14 cellular contexts compared by ENCODE assay signal in genomic region chr15:96342143-96342466, GRCh38. TPM values are rescaled to one million over a fixed set of nuclear protein-coding genes. Genes with fewer than 3 reads are reported as not detected.
DNase-seq lines count a peak whose midpoint lies in the region; ATAC-seq, FAIRE-seq and TF ChIP-seq lines count a peak whose summit lies in the region.
"Had no signal": no experiment of that assay in that cellular context is flagged by ENCODE, and none has a peak within 500 bp of the region (broad histone marks: within the 10 kb centered on the region; RNA-seq: fewer than 3 reads in every experiment).

No MANE protein-coding gene starts in this region.

- no peak for DNase-seq in heart right ventricle
- no peak for DNase-seq in left cardiac atrium
- no peak for DNase-seq in neural crest cell (ENCODE audit: low read depth, low spot score)
- no peak for DNase-seq in T1000 (lab: John Stamatoyannopoulos, UW)
- no peak for DNase-seq in GM12892 (ENCODE audit: insufficient read length)
- DNase-seq: activated T-cell treated with anti-CD3 and anti-CD28 coated beads, Interleukin-2, amount 50 U/mL, for 4 hours; NCI-H1105; stimulated activated CD4-positive, alpha-beta T cell treated with anti-CD3 and anti-CD28 coated beads, Interleukin-15, amount 100 ng/mL, for 24 hours; T-helper 9 cell had no signal

- TF ChIP-seq CTCF in heart right ventricle (IDR thresholded peaks at IDR 0.05) (no peak), neural crest cell (conservative IDR thresholded peaks at IDR 0.05) (no peak)

- no peaks in the 10 kb centered on the region for H3K9me3 Mint-ChIP-seq in neural crest cell
- H3K9me3 Mint-ChIP-seq: activated T-cell treated with anti-CD3 and anti-CD28 coated beads, Interleukin-2, amount 50 U/mL, for 4 hours; stimulated activated naive CD8-positive, alpha-beta T cell treated with anti-CD3 and anti-CD28 coated beads, Interleukin-15, Interleukin-2, amounts not matched to agents 100 ng/mL and 50 ng/mL, for 24 hours had no signal

- FAIRE-seq in GM12892 (lab: Jason Lieb, UNC) = no peak

- H3K4me3 ChIP-seq in heart right ventricle (peak overlapping the region; percentile 53 to 87 (median 76)), esophagus (ENCODE audit: low read depth in 1 of 2, low read length in 2 of 2) (peak overlapping the region in 1 of 2 donors; percentile 95), urinary bladder (ENCODE audit: low read depth, low read length) (peak overlapping the region; percentile 61)

- H3K27me3 ChIP-seq in heart right ventricle (peaks cover 4 to 97% (median 49%) of the 10 kb centered on the region in 7 donors), esophagus (ENCODE audit: control insufficient read depth in 1 of 2, insufficient read depth in 2 of 2, low read length in 2 of 2) (no peaks in the 10 kb centered on the region)

- TF ChIP-seq POLR2A in GM12892 (IDR thresholded peaks at IDR 0.05; ENCODE audit: low read depth, low read length) = no peak

- peak overlapping the region; percentile 98 for H3K27ac Mint-ChIP-seq in neural crest cell (ENCODE audit: unreplicated experiment)

- H3K27me3 Mint-ChIP-seq in neural crest cell (ENCODE audit: low read depth) = peaks cover 86% of the 10 kb centered on the region

- H3K27ac ChIP-seq in heart right ventricle = peak overlapping the region; percentile 86 to 96 (median 92)
- H3K27ac ChIP-seq in esophagus (ENCODE audit: low read depth in 2 of 2, low read length in 1 of 2) = peak overlapping the region; percentile 87 to 89
- H3K27ac ChIP-seq in urinary bladder (ENCODE audit: low read depth) = peak overlapping the region; percentile 86

- intact Hi-C loops in heart right ventricle (cut with DNase I) = loop anchor here in 5 of 10 donors (10.0 kb wide), 5 partner anchors 497 to 1677 kb away; no protein-coding TSS in a partner anchor
- intact Hi-C loops in left cardiac atrium (cut with DNase I) = loop anchor here in 1 of 2 donors (10.0 kb wide), 1 partner anchor 1317 kb away; no protein-coding TSS in a partner anchor

- H3K4me1 Mint-ChIP-seq in neural crest cell = peaks cover 94% of the 10 kb centered on the region

- H3K4me1 ChIP-seq in heart right ventricle = peaks cover 0 to 65% (median 36%) of the 10 kb centered on the region in 9 donors
- peaks cover 0 to 4% of the 10 kb centered on the region in 2 donors for H3K4me1 ChIP-seq in esophagus (ENCODE audit: control insufficient read depth in 2 of 2, insufficient read depth in 2 of 2, low read length in 1 of 2)
- H3K4me1 ChIP-seq in urinary bladder (ENCODE audit: insufficient read depth) = no peaks in the 10 kb centered on the region

- H3K36me3 Mint-ChIP-seq in neural crest cell (ENCODE audit: low read depth) = peaks cover 60% of the 10 kb centered on the region

- peak overlapping the region; percentile 96 for H3K4me3 Mint-ChIP-seq in neural crest cell
- H3K4me3 Mint-ChIP-seq: activated T-cell treated with anti-CD3 and anti-CD28 coated beads, Interleukin-2, amount 50 U/mL, for 4 hours; stimulated activated naive CD8-positive, alpha-beta T cell treated with anti-CD3 and anti-CD28 coated beads, Interleukin-15, Interleukin-2, amounts not matched to agents 100 ng/mL and 50 ng/mL, for 24 hours had no signal

- ATAC-seq in heart right ventricle (no peak), left cardiac atrium (no peak), GM18868 (IDR thresholded peaks at IDR 0.05; ENCODE audit: unreplicated experiment) (no peak)
- ATAC-seq: activated T-cell treated with anti-CD3 and anti-CD28 coated beads, Interleukin-2, amount 50 U/mL, for 4 hours; left lobe of liver had no signal

- H3K36me3 ChIP-seq in heart right ventricle (peaks cover 0 to 8% (median 0%) of the 10 kb centered on the region in 9 donors), esophagus (ENCODE audit: control insufficient read depth in 2 of 2, insufficient read depth in 2 of 2, low read length in 1 of 2) (no peaks in the 10 kb centered on the region), urinary bladder (ENCODE audit: insufficient read depth) (peaks cover 1% of the 10 kb centered on the region)

- H3K9me3 ChIP-seq in heart right ventricle (no peaks in the 10 kb centered on the region), esophagus (ENCODE audit: control insufficient read depth in 2 of 2, insufficient read depth in 1 of 2, low read depth in 1 of 2, low read length in 1 of 2) (no peaks in the 10 kb centered on the region)

- 32 to 40% methylated on average over 6 of the region's 6 CpGs for WGBS in heart right ventricle, 2 donors
- 46 to 47% methylated on average over 6 of the region's 6 CpGs for WGBS in esophagus, 2 donors
- WGBS in urinary bladder = 50% methylated on average over 6 of the region's 6 CpGs

RNA-seq across cellular contexts. Expression of gene NR2F2, which starts 11.6 kb away (rescaled TPM):
- total RNA-seq in heart right ventricle (10 to 100 TPM in 8 of 10 donors, 1 to 10 TPM in 2; 8.2 to 31.7 (median 14.3) TPM), left cardiac atrium (10 to 100 TPM; 41.2 to 43.5 TPM), neural crest cell (147 and 150 TPM in 2 replicates), urinary bladder (28.0 TPM)
- polyA plus RNA-seq in heart right ventricle (10 to 100 TPM; 21.1 to 22.9 TPM), esophagus (1 to 10 TPM; 5.0 to 9.3 TPM), urinary bladder (66.2 TPM)
- 0.70 TPM for polyA plus RNA-seq in GM12892 (2012; ENCODE audit: missing spikeins)
